15 cellular contexts compared by ENCODE assay signal in genomic region chr1:59560807-59561450, GRCh38.
A peak's percentile ranks its signal among the peaks of the same experiment; 100 is the strongest.
DNase-seq lines count a peak whose midpoint lies in the region; ATAC-seq, FAIRE-seq and TF ChIP-seq lines count a peak whose summit lies in the region.
"Had no signal": no experiment of that assay in that cellular context is flagged by ENCODE, and none has a peak within 500 bp of the region (broad histone marks: within the 10 kb centered on the region; RNA-seq: fewer than 3 reads in every experiment).

No MANE protein-coding gene starts in this region.

- peak overlapping the region; percentile 27 for H3K27ac ChIP-seq in HepG2 (ENCODE audit: extremely low read length, insufficient read depth, low read length)
- H3K27ac ChIP-seq: SK-N-MC had no signal

- TF ChIP-seq EP300 in HepG2 (IDR thresholded peaks at IDR 0.05; ENCODE audit: low read depth in 2 of 2, low read length in 2 of 2) (peak in 1 of 2 experiments; percentile 9; a peak in 1 of 4 replicates), HepG2 (CRISPR knock-in tag; IDR thresholded peaks at IDR 0.05; ENCODE audit: borderline replicate concordance) (no peak)

- no peak overlapping the region for H3K4me3 ChIP-seq in HepG2 (replicated peaks in 1 of 3; ENCODE audit: insufficient read depth in 1 of 3, low read depth in 2 of 3, low read length in 3 of 3)
- no peak overlapping the region for H3K4me3 ChIP-seq in BE2C (ENCODE audit: low read depth, low read length)
- H3K4me3 ChIP-seq: SK-N-MC had no signal

- no peaks in the 10 kb centered on the region; a peak in 1 of 5 replicates for H3K36me3 ChIP-seq in HepG2 (replicated peaks in 1 of 2; ENCODE audit: control insufficient read depth in 1 of 2, insufficient read depth in 2 of 2, low read length in 2 of 2)
- no peaks in the 10 kb centered on the region for H3K36me3 ChIP-seq in BE2C

- peaks cover 47% of the 10 kb centered on the region for H3K4me1 ChIP-seq in HepG2 (ENCODE audit: insufficient read depth, low read length)
- no peaks in the 10 kb centered on the region for H3K4me1 ChIP-seq in BE2C

- WGBS in HepG2 (ENCODE audit: low lambda C conversion rate), result 98% methylated on average over 6 of the region's 6 CpGs

- H4K20me1 ChIP-seq in HepG2 (ENCODE audit: insufficient read depth, low read length), result no peaks in the 10 kb centered on the region

- peaks cover 3 to 5% of the 10 kb centered on the region in 2 donors for H3K36me3 Mint-ChIP-seq in activated T-cell treated with anti-CD3 and anti-CD28 coated beads, Interleukin-2, amount 50 U/mL, for 72 hours (ENCODE audit: insufficient read depth in 2 of 2)

- TF ChIP-seq RAD21 in HepG2 (CRISPR knock-in tag; IDR thresholded peaks at IDR 0.05), result no peak

- no peak overlapping the region for H3K27ac Mint-ChIP-seq in activated T-cell treated with anti-CD3 and anti-CD28 coated beads, Interleukin-2, amount 50 U/mL, for 72 hours
- H3K27ac Mint-ChIP-seq: activated CD4-positive, alpha-beta T cell treated with anti-CD3 and anti-CD28 coated beads, Interleukin-2, amount 10 ng/mL, durations not matched to agents 7 days and 5 days; activated naive CD8-positive, alpha-beta T cell treated with anti-CD3 and anti-CD28 coated beads, Interleukin-2, amount 50 U/mL, for 24 hours had no signal

- no peak overlapping the region for H2AFZ ChIP-seq in HepG2 (ENCODE audit: low read length)

- DNase-seq in HepG2 (ENCODE audit: low spot score), result peak; percentile 54
- DNase-seq in GM12891 (ENCODE audit: insufficient read length, low spot score), result no peak
- no peak for DNase-seq in mesenteric fat pad (ENCODE audit: low spot score)
- DNase-seq in BE2C, result no peak
- DNase-seq in activated T-cell treated with anti-CD3 and anti-CD28 coated beads, Interleukin-2, amount 50 U/mL, for 72 hours, result no peak
- DNase-seq: activated CD4-positive, alpha-beta T cell treated with anti-CD3 and anti-CD28 coated beads, Interleukin-2, amount 10 ng/mL, durations not matched to agents 7 days and 5 days; activated naive CD8-positive, alpha-beta T cell treated with anti-CD3 and anti-CD28 coated beads, Interleukin-2, amount 50 U/mL, for 24 hours; left ventricle myocardium superior; MM.1S; NCI-H524 treated with DMSO at 0.1 percent for 48 hours; stimulated activated CD4-positive, alpha-beta T cell treated with anti-CD3 and anti-CD28 coated beads, Interleukin-4, amount 100 ng/mL, for 1 hour had no signal

- in situ Hi-C loops in HepG2 (cut with HindIII; ENCODE audit: extremely low pct_ligation_motif_present, low pct_unique_long_range_greater_than_20kb), result no loop called here

- FAIRE-seq in HepG2 (lab: Jason Lieb, UNC) (no peak), GM12891 (lab: Jason Lieb, UNC) (no peak)

- no TSS peak for BruUV-seq in HepG2 (replicated peaks; lab: Mats Ljungman, UMichigan)

- CTCF ChIA-PET in HepG2 (lab: Yijun Ruan, JAX; ENCODE audit: low intra/inter-chr PET ratio, low total read pairs), result no interaction called here

- no peak overlapping the region for H3K9ac ChIP-seq in HepG2 (ENCODE audit: insufficient read depth, low read depth, low read length)

- H3K9me3 Mint-ChIP-seq in activated T-cell treated with anti-CD3 and anti-CD28 coated beads, Interleukin-2, amount 50 U/mL, for 72 hours, result peaks cover 3 to 7% of the 10 kb centered on the region in 2 donors

- H3K9me3 ChIP-seq in HepG2 (ENCODE audit: low read length) (peaks cover 10% of the 10 kb centered on the region; the same call in 1 of the 2 replicates), BE2C (no peaks in the 10 kb centered on the region)

- no peaks in the 10 kb centered on the region for H3K27me3 Mint-ChIP-seq in activated T-cell treated with anti-CD3 and anti-CD28 coated beads, Interleukin-2, amount 50 U/mL, for 72 hours (ENCODE audit: low read depth)
- H3K27me3 Mint-ChIP-seq: activated CD4-positive, alpha-beta T cell treated with anti-CD3 and anti-CD28 coated beads, Interleukin-2, amount 10 ng/mL, durations not matched to agents 7 days and 5 days; activated naive CD8-positive, alpha-beta T cell treated with anti-CD3 and anti-CD28 coated beads, Interleukin-2, amount 50 U/mL, for 24 hours had no signal

- H3K4me3 Mint-ChIP-seq in activated T-cell treated with anti-CD3 and anti-CD28 coated beads, Interleukin-2, amount 50 U/mL, for 72 hours, result no peak overlapping the region
- H3K4me3 Mint-ChIP-seq: activated CD4-positive, alpha-beta T cell treated with anti-CD3 and anti-CD28 coated beads, Interleukin-2, amount 10 ng/mL, durations not matched to agents 7 days and 5 days; activated naive CD8-positive, alpha-beta T cell treated with anti-CD3 and anti-CD28 coated beads, Interleukin-2, amount 50 U/mL, for 24 hours had no signal

- no peak overlapping the region for H3K4me2 ChIP-seq in HepG2 (ENCODE audit: low read depth, low read length)

- intact Hi-C loops in HepG2 (cut with micrococcal nuclease; ENCODE audit: unreplicated experiment), result no loop called here

- TF ChIP-seq POLR2A in HepG2 (IDR thresholded peaks at IDR 0.05; ENCODE audit: insufficient read depth in 1 of 2, low read depth in 2 of 2, low read length in 2 of 2), result no peak
- TF ChIP-seq POLR2A in GM12891 (IDR thresholded peaks at IDR 0.05; ENCODE audit: low read depth, low read length), result no peak

- POLR2A ChIA-PET in HepG2 (lab: Yijun Ruan, JAX), result interaction anchor here (1.1 kb wide), 1 partner anchor 42 kb away, joined by 4 read pairs; no protein-coding TSS in a partner anchor

- H3K27me3 ChIP-seq in HepG2 (ENCODE audit: control insufficient read depth in 1 of 2, insufficient read depth in 2 of 2, low read length in 2 of 2) (no peaks in the 10 kb centered on the region), BE2C (no peaks in the 10 kb centered on the region)

- TF ChIP-seq CTCF in HepG2 (CRISPR knock-in tag; IDR thresholded peaks at IDR 0.05) (peak; percentile 37), BE2C (IDR thresholded peaks at IDR 0.05; ENCODE audit: low read depth, low read length) (no peak)

- peak; percentile 54 for ATAC-seq in GM19023 (IDR thresholded peaks at IDR 0.05; ENCODE audit: unreplicated experiment)
- peak; percentile 79 for ATAC-seq in GM21825 (IDR thresholded peaks at IDR 0.05; ENCODE audit: unreplicated experiment)
- peak; percentile 76 for ATAC-seq in HG03457 (IDR thresholded peaks at IDR 0.05; ENCODE audit: unreplicated experiment)
- no peak for ATAC-seq in HepG2
- no peak for ATAC-seq in activated T-cell treated with anti-CD3 and anti-CD28 coated beads, Interleukin-2, amount 50 U/mL, for 72 hours (replicated peaks in 1 of 2)
- ATAC-seq: activated naive CD8-positive, alpha-beta T cell treated with anti-CD3 and anti-CD28 coated beads, Interleukin-2, amount 50 U/mL, for 24 hours; left ventricle myocardium superior had no signal

- H3K79me2 ChIP-seq in HepG2 (ENCODE audit: insufficient read depth, low read length), result no peaks in the 10 kb centered on the region

- H3K4me1 Mint-ChIP-seq in activated T-cell treated with anti-CD3 and anti-CD28 coated beads, Interleukin-2, amount 50 U/mL, for 72 hours (ENCODE audit: low read depth), result peaks cover 5% of the 10 kb centered on the region

TF ChIP-seq in HepG2, 621 proteins besides CTCF, POLR2A, EP300 and RAD21 (continues in another document):
- TF ChIP-seq MEF2D (CRISPR knock-in tag; IDR thresholded peaks at IDR 0.05) (no peak), ZBTB3 (CRISPR knock-in tag; IDR thresholded peaks at IDR 0.05; ENCODE audit: borderline replicate concordance, low read depth) (no peak), ZNF841 (CRISPR knock-in tag; IDR thresholded peaks at IDR 0.05; ENCODE audit: borderline replicate concordance) (no peak), ZNF549 (CRISPR knock-in tag; IDR thresholded peaks at IDR 0.05) (no peak), FOXA3 (CRISPR knock-in tag; IDR thresholded peaks at IDR 0.05) (peak; percentile 29; the same call in 1 of the 2 replicates)

TF ChIP-seq in GM12891, 5 proteins besides CTCF, POLR2A, EP300 and RAD21:
- TF ChIP-seq PAX5 (IDR thresholded peaks at IDR 0.05; ENCODE audit: insufficient read depth, low read length, severe bottlenecking), result no peak
- TF ChIP-seq SPI1 (IDR thresholded peaks at IDR 0.05; ENCODE audit: low read depth, low read length), result no peak
- TF ChIP-seq TAF1 (IDR thresholded peaks at IDR 0.05; ENCODE audit: low read depth, low read length), result no peak
- TF ChIP-seq POU2F2 (IDR thresholded peaks at IDR 0.05; ENCODE audit: low read depth, low read length), result no peak
- no peak for TF ChIP-seq POLR2AphosphoS5 (IDR thresholded peaks at IDR 0.05; ENCODE audit: low read depth, low read length)

Comparison
In these comparisons a context has a peak if more than half of its experiments do, and no peak if none do; other contexts are left out.
1. ATAC-seq: peak in GM19023 (single experiment), GM21825 (single experiment) and HG03457 (single experiment); none in HepG2 (single experiment) and activated T-cell treated with anti-CD3 and anti-CD28 coated beads, Interleukin-2, amount 50 U/mL, for 72 hours (0 of 2).